In genomic region chr1:144551107-144551542, GRCh38 we compare ENCODE assay signal across 9 cellular contexts. TPM values are rescaled to one million over a fixed set of nuclear protein-coding genes. Genes with fewer than 3 reads are reported as not detected.
DNase-seq lines count a peak whose midpoint lies in the region; ATAC-seq and TF ChIP-seq lines count a peak whose summit lies in the region.
"Had no signal": no experiment of that assay in that cellular context is flagged by ENCODE, and none has a peak within 500 bp of the region (broad histone marks: within the 10 kb centered on the region; RNA-seq: fewer than 3 reads in every experiment).

No MANE protein-coding gene starts in this region.

- no peaks in the 10 kb centered on the region for H3K36me3 Mint-ChIP-seq in activated CD8-positive, alpha-beta memory T cell treated with anti-CD3 and anti-CD28 coated beads, Interleukin-2, amount 10 ng/mL, durations not matched to agents 7 days and 5 days

- H3K4me3 ChIP-seq in HFF-Myc (replicated peaks; ENCODE audit: low read depth, low read length) (peak overlapping the region; percentile 38), fibroblast of mammary gland (ENCODE audit: control insufficient read depth, low read depth, low read length) (peak overlapping the region; percentile 43), spleen (peak overlapping the region; percentile 7 to 68 (median 30))

- DNase-seq in HFF-Myc (ENCODE audit: extremely low read depth, low read depth): no peak
- DNase-seq in activated CD8-positive, alpha-beta memory T cell treated with anti-CD3 and anti-CD28 coated beads, Interleukin-2, amount 10 ng/mL, durations not matched to agents 7 days and 5 days: peak; percentile 56
- DNase-seq in fibroblast of mammary gland (ENCODE audit: low read depth): no peak
- DNase-seq in spleen: peak; percentile 74
- DNase-seq in AML-193 (lab: John Stamatoyannopoulos, UW): no peak
- no peak for DNase-seq in NK-92 (lab: John Stamatoyannopoulos, UW; ENCODE audit: unreplicated experiment)

- TF ChIP-seq POLR2A in spleen (IDR thresholded peaks at IDR 0.05): no peak

- CTCF ChIA-PET in activated CD8-positive, alpha-beta memory T cell treated with anti-CD3 and anti-CD28 coated beads, Interleukin-2, amount 10 ng/mL, durations not matched to agents 7 days and 5 days (lab: Charles Lee): no interaction called here

- H3K27ac Mint-ChIP-seq in activated CD8-positive, alpha-beta memory T cell treated with anti-CD3 and anti-CD28 coated beads, Interleukin-2, amount 10 ng/mL, durations not matched to agents 7 days and 5 days: peak overlapping the region; percentile 93

- intact Hi-C loops in spleen (cut with DNase I; ENCODE audit: low total_unique reads): no loop called here

- H3K4me1 ChIP-seq in spleen: peaks cover 0 to 22% (median 17%) of the 10 kb centered on the region in 6 donors

- H3K27me3 ChIP-seq in spleen (replicated peaks in 1 of 7): peaks cover 0 to 59% (median 0%) of the 10 kb centered on the region in 7 donors

- H3K27me3 Mint-ChIP-seq in activated CD8-positive, alpha-beta memory T cell treated with anti-CD3 and anti-CD28 coated beads, Interleukin-2, amount 10 ng/mL, durations not matched to agents 7 days and 5 days: peaks cover 5% of the 10 kb centered on the region

- peaks cover 29% of the 10 kb centered on the region for H3K4me1 Mint-ChIP-seq in activated CD8-positive, alpha-beta memory T cell treated with anti-CD3 and anti-CD28 coated beads, Interleukin-2, amount 10 ng/mL, durations not matched to agents 7 days and 5 days

- peak overlapping the region; percentile 75 for H3K4me3 Mint-ChIP-seq in activated CD8-positive, alpha-beta memory T cell treated with anti-CD3 and anti-CD28 coated beads, Interleukin-2, amount 10 ng/mL, durations not matched to agents 7 days and 5 days

- H3K9me3 Mint-ChIP-seq in activated CD8-positive, alpha-beta memory T cell treated with anti-CD3 and anti-CD28 coated beads, Interleukin-2, amount 10 ng/mL, durations not matched to agents 7 days and 5 days (ENCODE audit: low read depth): no peaks in the 10 kb centered on the region

- WGBS in spleen, 5 donors: 3 to 7% (median 5%) methylated on average over 22 to 23 of the region's 23 CpGs

- ATAC-seq in activated CD8-positive, alpha-beta memory T cell treated with anti-CD3 and anti-CD28 coated beads, Interleukin-2, amount 10 ng/mL, durations not matched to agents 7 days and 5 days: no peak
- no peak for ATAC-seq in HG03378 (IDR thresholded peaks at IDR 0.05; ENCODE audit: unreplicated experiment)
- no peak for ATAC-seq in HG03469 (IDR thresholded peaks at IDR 0.05; ENCODE audit: unreplicated experiment)

- peak overlapping the region; percentile 80 to 95 (median 89) for H3K27ac ChIP-seq in spleen

- H3K9me3 ChIP-seq in spleen: no peaks in the 10 kb centered on the region

- TF ChIP-seq CTCF in HFF-Myc (IDR thresholded peaks at IDR 0.05; ENCODE audit: low read depth, low read length, missing control alignments) (no peak), fibroblast of mammary gland (conservative IDR thresholded peaks at IDR 0.05; ENCODE audit: control insufficient read depth, insufficient read depth, low read depth, low read length) (no peak), spleen (IDR thresholded peaks at IDR 0.05 in 8 of 11, conservative IDR thresholded peaks at IDR 0.05 in 3 of 11) (no peak)

- no peaks in the 10 kb centered on the region for H3K36me3 ChIP-seq in spleen

RNA-seq across cellular contexts. Expression of gene PPIAL4F, which starts 41.6 kb away (rescaled TPM):
- total RNA-seq in activated CD8-positive, alpha-beta memory T cell treated with anti-CD3 and anti-CD28 coated beads, Interleukin-2, amount 10 ng/mL, durations not matched to agents 7 days and 5 days: not detected
- total RNA-seq in spleen: 1 to 10 TPM in 1 of 7 donors, not detected in 6; 1.5 TPM
- not detected for polyA plus RNA-seq in spleen
- total RNA-seq: NCI-H460 had no signal

Comparison
In these comparisons a context has a peak if more than half of its experiments do, and no peak if none do; other contexts are left out.
1. DNase-seq: peak in activated CD8-positive, alpha-beta memory T cell treated with anti-CD3 and anti-CD28 coated beads, Interleukin-2, amount 10 ng/mL, durations not matched to agents 7 days and 5 days (single experiment) and spleen (single experiment); none in HFF-Myc (single experiment), fibroblast of mammary gland (single experiment), AML-193 (0 of 2) and NK-92 (single experiment).
2. Peak in every context shown above with its lines, with median percentiles within 50 percentile points of each other: H3K4me3 ChIP-seq.